ENCODE assay signal across 30 cellular contexts in genomic region chr4:141540643-141541042, GRCh38.
DNase-seq lines count a peak whose midpoint lies in the region; ATAC-seq, FAIRE-seq and TF ChIP-seq lines count a peak whose summit lies in the region.
"Had no signal": no experiment of that assay in that cellular context is flagged by ENCODE, and none has a peak within 500 bp of the region (broad histone marks: within the 10 kb centered on the region; RNA-seq: fewer than 3 reads in every experiment).

No MANE protein-coding gene starts in this region.

- ATAC-seq in stimulated activated naive CD8-positive, alpha-beta T cell treated with anti-CD3 and anti-CD28 coated beads, Interleukin-15, amount 100 ng/mL, for 72 hours: no peak
- ATAC-seq: foreskin keratinocyte; left lung; naive thymus-derived CD4-positive, alpha-beta T cell had no signal

- H3K79me2 ChIP-seq in astrocyte (ENCODE audit: insufficient read depth, low read length) (no peaks in the 10 kb centered on the region), osteoblast (ENCODE audit: insufficient read depth, low read length) (no peaks in the 10 kb centered on the region)

- no peaks in the 10 kb centered on the region for H3K36me3 ChIP-seq in astrocyte (ENCODE audit: insufficient read depth, low read length)
- no peaks in the 10 kb centered on the region for H3K36me3 ChIP-seq in osteoblast (ENCODE audit: insufficient read depth, low read length)
- H3K36me3 ChIP-seq in small intestine (ENCODE audit: control insufficient read depth in 2 of 2, insufficient read depth in 2 of 2, low read length in 2 of 2): no peaks in the 10 kb centered on the region
- H3K36me3 ChIP-seq: cardiac muscle cell, left lung, SJCRH30, spleen, thyroid gland had no signal

- H2AFZ ChIP-seq in astrocyte (ENCODE audit: low read depth, low read length) (no peak overlapping the region), osteoblast (ENCODE audit: low read length) (no peak overlapping the region)

- H3K9me3 Mint-ChIP-seq in astrocyte (ENCODE audit: unreplicated experiment): peaks cover 3% of the 10 kb centered on the region
- H3K9me3 Mint-ChIP-seq in stimulated activated naive CD8-positive, alpha-beta T cell treated with anti-CD3 and anti-CD28 coated beads, Interleukin-15, amount 100 ng/mL, for 72 hours: no peaks in the 10 kb centered on the region

- POLR2A ChIA-PET in RWPE1 (lab: Yijun Ruan, JAX; ENCODE audit: low non-redundant PET): no interaction called here

- no peak overlapping the region for H3K4me3 Mint-ChIP-seq in astrocyte (ENCODE audit: unreplicated experiment)
- H3K4me3 Mint-ChIP-seq in stimulated activated naive CD8-positive, alpha-beta T cell treated with anti-CD3 and anti-CD28 coated beads, Interleukin-15, amount 100 ng/mL, for 72 hours: no peak overlapping the region
- H3K4me3 Mint-ChIP-seq: CD14-positive monocyte; dendritic cell treated with granulocyte-macrophage colony-stimulating factor and Interleukin-4, amounts not matched to agents 40 ng/mL and 50 ng/mL, for 4 days; naive thymus-derived CD4-positive, alpha-beta T cell; T-helper 1 cell treated with Interleukin-12 subunit alpha and Interleukin-12 subunit beta and Interleukin-4 antibody, amounts not matched to agents 30 μg/mL and 1 μg/mL, for 36 hours had no signal

- H3K9me3 ChIP-seq in astrocyte (ENCODE audit: insufficient read depth, low read depth, low read length) (no peaks in the 10 kb centered on the region), osteoblast (ENCODE audit: low read depth, low read length) (peaks cover 3% of the 10 kb centered on the region), small intestine (ENCODE audit: control insufficient read depth, low read depth) (no peaks in the 10 kb centered on the region)
- H3K9me3 ChIP-seq: SJCRH30, thyroid gland had no signal

- H3K4me2 ChIP-seq in astrocyte (ENCODE audit: low read length) (no peak overlapping the region), osteoblast (ENCODE audit: insufficient read depth, low read length) (no peak overlapping the region)

- no peaks in the 10 kb centered on the region for H3K27me3 Mint-ChIP-seq in astrocyte (ENCODE audit: low read depth, unreplicated experiment)
- no peaks in the 10 kb centered on the region for H3K27me3 Mint-ChIP-seq in stimulated activated naive CD8-positive, alpha-beta T cell treated with anti-CD3 and anti-CD28 coated beads, Interleukin-15, amount 100 ng/mL, for 72 hours
- H3K27me3 Mint-ChIP-seq: dendritic cell treated with granulocyte-macrophage colony-stimulating factor and Interleukin-4, amounts not matched to agents 40 ng/mL and 50 ng/mL, for 4 days had no signal

- DNase-seq in HS-5 (ENCODE audit: low read depth) (peak; percentile 8), astrocyte (ENCODE audit: low read depth) (peak; percentile 63), fibroblast of the aortic adventitia (ENCODE audit: low read depth) (peak; percentile 39), osteoblast (ENCODE audit: insufficient read length, low spot score, missing footprints) (peak; percentile 72), small intestine (no peak), SK-N-DZ (ENCODE audit: low spot score) (no peak), RWPE1 (ENCODE audit: low spot score) (no peak)
- no peak for DNase-seq in stimulated activated naive CD8-positive, alpha-beta T cell treated with anti-CD3 and anti-CD28 coated beads, Interleukin-15, amount 100 ng/mL, for 72 hours
- DNase-seq: activated naive CD4-positive, alpha-beta T cell treated with Interleukin-2 at 50 U/mL for 16 hours; activated T-cell treated with anti-CD3 and anti-CD28 coated beads, Interleukin-2, amount 50 U/mL, for 48 hours; amniotic stem cell; left lung; MM.1S; naive thymus-derived CD4-positive, alpha-beta T cell; NCI-H1417 treated with DMSO at 0.1 percent for 48 hours; NCI-H2107; NCI-H446 treated with DMSO at 0.1 percent for 48 hours; occipital lobe; SJCRH30; spleen; stimulated activated CD4-positive, alpha-beta T cell treated with anti-CD3 and anti-CD28 coated beads, Interleukin-2, amount 100 ng/mL, for 48 hours; stimulated activated naive CD4-positive, alpha-beta T cell treated with Interleukin-2 at 50 U/mL for 16 hours; thyroid gland had no signal

- H3K4me1 ChIP-seq in astrocyte (ENCODE audit: insufficient read depth, low read length) (no peaks in the 10 kb centered on the region), osteoblast (ENCODE audit: insufficient read depth, low read length) (peaks cover 24% of the 10 kb centered on the region), small intestine (ENCODE audit: control insufficient read depth in 2 of 2, insufficient read depth in 1 of 2, low read depth in 1 of 2, low read length in 1 of 2) (no peaks in the 10 kb centered on the region)
- H3K4me1 ChIP-seq: left lung, SJCRH30, spleen, thyroid gland had no signal

- H3K9ac ChIP-seq in astrocyte (ENCODE audit: low read length): no peak overlapping the region

- no peak for TF ChIP-seq CTCF in astrocyte (IDR thresholded peaks at IDR 0.05; ENCODE audit: insufficient read depth, low read depth, low read length)
- TF ChIP-seq CTCF in fibroblast of the aortic adventitia (IDR thresholded peaks at IDR 0.05; ENCODE audit: insufficient read depth, low read length): no peak
- TF ChIP-seq CTCF in osteoblast (IDR thresholded peaks at IDR 0.05; ENCODE audit: extremely low read depth, low read depth, low read length): no peak
- TF ChIP-seq CTCF in RWPE1 (conservative IDR thresholded peaks at IDR 0.05; ENCODE audit: low read depth): no peak

- H3K27me3 ChIP-seq in astrocyte (ENCODE audit: insufficient read depth, low read length) (no peaks in the 10 kb centered on the region), osteoblast (ENCODE audit: insufficient read depth, low read length) (no peaks in the 10 kb centered on the region), small intestine (ENCODE audit: control insufficient read depth in 2 of 2, insufficient read depth in 2 of 2, low read length in 2 of 2) (no peaks in the 10 kb centered on the region)
- H3K27me3 ChIP-seq: cardiac muscle cell, foreskin keratinocyte, left lung, SJCRH30, spleen, thyroid gland had no signal

- H3K4me3 ChIP-seq in astrocyte (ENCODE audit: insufficient read depth, low read depth, low read length) (no peak overlapping the region), fibroblast of the aortic adventitia (ENCODE audit: low read depth, low read length) (no peak overlapping the region), osteoblast (ENCODE audit: insufficient read depth, low read length) (no peak overlapping the region), small intestine (ENCODE audit: low read depth in 1 of 2, low read length in 2 of 2) (no peak overlapping the region)
- H3K4me3 ChIP-seq: cardiac muscle cell, left lung, SJCRH30, spleen, thyroid gland had no signal

- FAIRE-seq in astrocyte (lab: Jason Lieb, UNC): no peak
- no peak for FAIRE-seq in small intestine (lab: Jason Lieb, UNC)
- FAIRE-seq: endometrium, G401.6 had no signal

- H4K20me1 ChIP-seq in astrocyte (ENCODE audit: insufficient read depth, low read length) (no peaks in the 10 kb centered on the region), osteoblast (ENCODE audit: insufficient read depth, low read length) (no peaks in the 10 kb centered on the region)

- 90 to 93% (median 92%) methylated on average over 2 of the region's 2 CpGs for WGBS in small intestine, 3 donors

- no peak overlapping the region for H3K27ac ChIP-seq in astrocyte (ENCODE audit: low read depth, low read length)
- H3K27ac ChIP-seq in osteoblast (ENCODE audit: low read depth, low read length): peak overlapping the region; percentile 87
- H3K27ac ChIP-seq in small intestine (ENCODE audit: low read depth in 1 of 2, low read length in 1 of 2): no peak overlapping the region
- no peak overlapping the region for H3K27ac ChIP-seq in RWPE1
- H3K27ac ChIP-seq: cardiac muscle cell, foreskin keratinocyte, left lung, SJCRH30, spleen, thyroid gland had no signal

- peaks cover 5% of the 10 kb centered on the region for H3K4me1 Mint-ChIP-seq in astrocyte (ENCODE audit: low read depth, unreplicated experiment)
- H3K4me1 Mint-ChIP-seq in stimulated activated naive CD8-positive, alpha-beta T cell treated with anti-CD3 and anti-CD28 coated beads, Interleukin-15, amount 100 ng/mL, for 72 hours: no peaks in the 10 kb centered on the region
- H3K4me1 Mint-ChIP-seq: CD14-positive monocyte; naive thymus-derived CD4-positive, alpha-beta T cell had no signal

- CTCF ChIA-PET in RWPE1 (lab: Yijun Ruan, JAX): no interaction called here

- no peaks in the 10 kb centered on the region for H3K36me3 Mint-ChIP-seq in astrocyte (ENCODE audit: low read depth, unreplicated experiment)
- H3K36me3 Mint-ChIP-seq: CD14-positive monocyte; naive thymus-derived CD4-positive, alpha-beta T cell had no signal

- no peak overlapping the region for H3K27ac Mint-ChIP-seq in astrocyte (ENCODE audit: unreplicated experiment)
- H3K27ac Mint-ChIP-seq in stimulated activated naive CD8-positive, alpha-beta T cell treated with anti-CD3 and anti-CD28 coated beads, Interleukin-15, amount 100 ng/mL, for 72 hours: no peak overlapping the region
- H3K27ac Mint-ChIP-seq: CD14-positive monocyte; dendritic cell treated with granulocyte-macrophage colony-stimulating factor and Interleukin-4, amounts not matched to agents 40 ng/mL and 50 ng/mL, for 4 days; naive thymus-derived CD4-positive, alpha-beta T cell; T-helper 1 cell treated with Interleukin-12 subunit alpha and Interleukin-12 subunit beta and Interleukin-4 antibody, amounts not matched to agents 30 μg/mL and 1 μg/mL, for 36 hours had no signal

Comparison
In these comparisons a context has a peak if more than half of its experiments do, and no peak if none do; other contexts are left out.
1. DNase-seq: peak in HS-5 (single experiment), astrocyte (single experiment), fibroblast of the aortic adventitia (single experiment) and osteoblast (single experiment); none in small intestine (single experiment), stimulated activated naive CD8-positive, alpha-beta T cell treated with anti-CD3 and anti-CD28 coated beads, Interleukin-15, amount 100 ng/mL, for 72 hours (0 of 2), SK-N-DZ (single experiment) and RWPE1 (single experiment).